In the genomic region with DNA sequence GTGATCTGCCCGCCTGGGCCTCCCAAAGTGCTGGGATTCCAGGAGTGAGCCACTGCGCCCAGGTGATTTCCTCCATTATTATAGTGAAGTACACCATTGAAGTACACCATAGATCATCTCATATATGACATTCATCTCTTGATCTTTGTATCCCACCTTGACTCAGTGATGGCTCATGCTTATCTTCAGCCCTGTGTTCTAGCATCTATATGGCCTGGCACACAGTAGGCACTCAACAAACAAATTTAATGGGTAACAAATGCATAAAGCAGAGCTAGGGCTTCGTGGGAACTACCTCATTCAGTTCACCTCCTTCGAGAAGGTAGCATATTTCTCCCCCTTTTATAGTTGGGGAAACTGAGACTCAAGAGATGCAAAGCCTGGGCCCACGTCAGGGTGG, we compare ENCODE assay signal across 6 cellular contexts. TPM values are rescaled to one million over a fixed set of nuclear protein-coding genes. Genes with fewer than 3 reads are reported as not detected.
DNase-seq lines count a peak whose midpoint lies in the region; ATAC-seq and TF ChIP-seq lines count a peak whose summit lies in the region.

No MANE protein-coding gene starts in this region.

- peak overlapping the region; percentile 53 to 82 (median 64) for H3K4me3 Mint-ChIP-seq in CD4-positive, alpha-beta memory T cell
- H3K4me3 Mint-ChIP-seq in WTC11 = peak overlapping the region; percentile 69

- POLR2A ChIA-PET in CD4-positive, alpha-beta memory T cell (lab: Charles Lee; ENCODE audit: partially characterized antibody) = interaction anchor here (1.0 to 6.9 kb wide), 10 partner anchors 17 to 184 kb away, joined by 3 to 55 read pairs (median 9); a partner anchor contains a TSS
- POLR2A ChIA-PET in WTC11 (lab: Charles Lee) = no interaction called here

- H3K36me3 ChIP-seq in CD4-positive, alpha-beta memory T cell (ENCODE audit: insufficient read depth, low read length) = no peaks in the 10 kb centered on the region
- peaks cover 17% of the 10 kb centered on the region for H3K36me3 ChIP-seq in mesodermal cell (ENCODE audit: control insufficient read depth, insufficient read depth, low read length)

- H3K4me3 ChIP-seq in CD4-positive, alpha-beta memory T cell (ENCODE audit: low read length in 2 of 2) = no peak overlapping the region
- peak overlapping the region; percentile 67 for H3K4me3 ChIP-seq in mesodermal cell (ENCODE audit: extremely low read depth, insufficient read depth, low read length, poor library complexity, severe bottlenecking)

- H3K4me1 ChIP-seq in CD4-positive, alpha-beta memory T cell (ENCODE audit: insufficient read depth, low read length) = peaks cover 38% of the 10 kb centered on the region
- H3K4me1 ChIP-seq in mesodermal cell (ENCODE audit: control insufficient read depth, insufficient read depth, low read length, poor library complexity, severe bottlenecking) = peaks cover 6% of the 10 kb centered on the region

- CTCF ChIA-PET in CD4-positive, alpha-beta memory T cell (lab: Charles Lee; ENCODE audit: partially characterized antibody) = interaction anchor here (1.2 to 10.4 kb wide), 4 partner anchors 21 to 260 kb away, joined by 3 to 143 read pairs (median 61); a partner anchor contains a TSS
- CTCF ChIA-PET in WTC11 (lab: Charles Lee) = interaction anchor here (1.0 to 10.3 kb wide), 11 partner anchors 18 to 375 kb away, joined by 3 to 137 read pairs (median 5); a partner anchor contains a TSS

- H3K36me3 Mint-ChIP-seq in CD4-positive, alpha-beta memory T cell = peaks cover 0 to 6% of the 10 kb centered on the region in 2 donors
- no peaks in the 10 kb centered on the region for H3K36me3 Mint-ChIP-seq in WTC11

- no peak for ATAC-seq in WTC11
- ATAC-seq in GM21526 (IDR thresholded peaks at IDR 0.05; ENCODE audit: low FRiP score, unreplicated experiment) = no peak
- ATAC-seq in GM18519 (IDR thresholded peaks at IDR 0.05; ENCODE audit: low FRiP score, unreplicated experiment) = no peak

- intact Hi-C loops in CD4-positive, alpha-beta memory T cell (cut with micrococcal nuclease) = no loop called here

- H3K27me3 Mint-ChIP-seq in CD4-positive, alpha-beta memory T cell = no peaks in the 10 kb centered on the region
- peaks cover 6% of the 10 kb centered on the region for H3K27me3 Mint-ChIP-seq in WTC11 (ENCODE audit: low read depth)

- no peaks in the 10 kb centered on the region for H3K27me3 ChIP-seq in CD4-positive, alpha-beta memory T cell (ENCODE audit: insufficient read depth, low read length)

- no peak for TF ChIP-seq CTCF in WTC11 (IDR thresholded peaks at IDR 0.05)

- peak overlapping the region; percentile 64 for H3K27ac ChIP-seq in CD4-positive, alpha-beta memory T cell (ENCODE audit: low read depth, low read length)
- no peak overlapping the region for H3K27ac ChIP-seq in mesodermal cell (ENCODE audit: low read depth, low read length, severe bottlenecking)

- peak overlapping the region; percentile 22 to 74 (median 59) for H3K27ac Mint-ChIP-seq in CD4-positive, alpha-beta memory T cell
- H3K27ac Mint-ChIP-seq in WTC11 = no peak overlapping the region

- 81 to 90% methylated on average over 5 of the region's 5 CpGs for WGBS in mesodermal cell (ENCODE audit: insufficient coverage in 2 of 2), 2 experiments

- peaks cover 7 to 55% (median 16%) of the 10 kb centered on the region in 4 donors for H3K4me1 Mint-ChIP-seq in CD4-positive, alpha-beta memory T cell
- peaks cover 18% of the 10 kb centered on the region for H3K4me1 Mint-ChIP-seq in WTC11

- no peaks in the 10 kb centered on the region for H3K9me3 ChIP-seq in CD4-positive, alpha-beta memory T cell (ENCODE audit: control insufficient read depth in 1 of 2, low read length in 2 of 2)
- H3K9me3 ChIP-seq in mesodermal cell (ENCODE audit: control insufficient read depth, low read length) = no peaks in the 10 kb centered on the region

- DNase-seq in CD4-positive, alpha-beta memory T cell = no peak
- DNase-seq in WTC11 (ENCODE audit: low spot score) = no peak
- DNase-seq in putamen (ENCODE audit: low spot score) = no peak

- no peaks in the 10 kb centered on the region for H3K9me3 Mint-ChIP-seq in CD4-positive, alpha-beta memory T cell
- H3K9me3 Mint-ChIP-seq in WTC11 = no peaks in the 10 kb centered on the region

TF ChIP-seq in WTC11, 78 proteins besides CTCF, POLR2A, EP300 and RAD21 (continues in another document):
- TF ChIP-seq GRHL2 (CRISPR knock-in tag; IDR thresholded peaks at IDR 0.05; ENCODE audit: insufficient replicate concordance, severe bottlenecking) (no peak), ZNF219 (CRISPR knock-in tag; IDR thresholded peaks at IDR 0.05; ENCODE audit: borderline replicate concordance) (no peak), TP53 (CRISPR knock-in tag; IDR thresholded peaks at IDR 0.05) (no peak), OVOL2 (CRISPR knock-in tag; IDR thresholded peaks at IDR 0.05; ENCODE audit: borderline replicate concordance) (no peak), NR1H2 (CRISPR knock-in tag; IDR thresholded peaks at IDR 0.05) (no peak), FOXP1 (CRISPR knock-in tag; IDR thresholded peaks at IDR 0.05; ENCODE audit: borderline replicate concordance) (no peak)
- TF ChIP-seq, protein P1, sequence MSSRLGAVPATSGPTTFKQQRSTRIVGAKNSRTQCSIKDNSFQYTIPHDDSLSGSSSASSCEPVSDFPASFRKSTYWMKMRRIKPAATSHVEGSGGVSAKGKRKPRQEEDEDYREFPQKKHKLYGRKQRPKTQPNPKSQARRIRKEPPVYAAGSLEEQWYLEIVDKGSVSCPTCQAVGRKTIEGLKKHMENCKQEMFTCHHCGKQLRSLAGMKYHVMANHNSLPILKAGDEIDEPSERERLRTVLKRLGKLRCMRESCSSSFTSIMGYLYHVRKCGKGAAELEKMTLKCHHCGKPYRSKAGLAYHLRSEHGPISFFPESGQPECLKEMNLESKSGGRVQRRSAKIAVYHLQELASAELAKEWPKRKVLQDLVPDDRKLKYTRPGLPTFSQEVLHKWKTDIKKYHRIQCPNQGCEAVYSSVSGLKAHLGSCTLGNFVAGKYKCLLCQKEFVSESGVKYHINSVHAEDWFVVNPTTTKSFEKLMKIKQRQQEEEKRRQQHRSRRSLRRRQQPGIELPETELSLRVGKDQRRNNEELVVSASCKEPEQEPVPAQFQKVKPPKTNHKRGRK (CRISPR knock-in tag; IDR thresholded peaks at IDR 0.05; ENCODE audit: borderline replicate concordance) = no peak
- TF ChIP-seq, protein P2, sequence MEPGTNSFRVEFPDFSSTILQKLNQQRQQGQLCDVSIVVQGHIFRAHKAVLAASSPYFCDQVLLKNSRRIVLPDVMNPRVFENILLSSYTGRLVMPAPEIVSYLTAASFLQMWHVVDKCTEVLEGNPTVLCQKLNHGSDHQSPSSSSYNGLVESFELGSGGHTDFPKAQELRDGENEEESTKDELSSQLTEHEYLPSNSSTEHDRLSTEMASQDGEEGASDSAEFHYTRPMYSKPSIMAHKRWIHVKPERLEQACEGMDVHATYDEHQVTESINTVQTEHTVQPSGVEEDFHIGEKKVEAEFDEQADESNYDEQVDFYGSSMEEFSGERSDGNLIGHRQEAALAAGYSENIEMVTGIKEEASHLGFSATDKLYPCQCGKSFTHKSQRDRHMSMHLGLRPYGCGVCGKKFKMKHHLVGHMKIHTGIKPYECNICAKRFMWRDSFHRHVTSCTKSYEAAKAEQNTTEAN (CRISPR knock-in tag; IDR thresholded peaks at IDR 0.05) = no peak
- TF ChIP-seq, protein P3, sequence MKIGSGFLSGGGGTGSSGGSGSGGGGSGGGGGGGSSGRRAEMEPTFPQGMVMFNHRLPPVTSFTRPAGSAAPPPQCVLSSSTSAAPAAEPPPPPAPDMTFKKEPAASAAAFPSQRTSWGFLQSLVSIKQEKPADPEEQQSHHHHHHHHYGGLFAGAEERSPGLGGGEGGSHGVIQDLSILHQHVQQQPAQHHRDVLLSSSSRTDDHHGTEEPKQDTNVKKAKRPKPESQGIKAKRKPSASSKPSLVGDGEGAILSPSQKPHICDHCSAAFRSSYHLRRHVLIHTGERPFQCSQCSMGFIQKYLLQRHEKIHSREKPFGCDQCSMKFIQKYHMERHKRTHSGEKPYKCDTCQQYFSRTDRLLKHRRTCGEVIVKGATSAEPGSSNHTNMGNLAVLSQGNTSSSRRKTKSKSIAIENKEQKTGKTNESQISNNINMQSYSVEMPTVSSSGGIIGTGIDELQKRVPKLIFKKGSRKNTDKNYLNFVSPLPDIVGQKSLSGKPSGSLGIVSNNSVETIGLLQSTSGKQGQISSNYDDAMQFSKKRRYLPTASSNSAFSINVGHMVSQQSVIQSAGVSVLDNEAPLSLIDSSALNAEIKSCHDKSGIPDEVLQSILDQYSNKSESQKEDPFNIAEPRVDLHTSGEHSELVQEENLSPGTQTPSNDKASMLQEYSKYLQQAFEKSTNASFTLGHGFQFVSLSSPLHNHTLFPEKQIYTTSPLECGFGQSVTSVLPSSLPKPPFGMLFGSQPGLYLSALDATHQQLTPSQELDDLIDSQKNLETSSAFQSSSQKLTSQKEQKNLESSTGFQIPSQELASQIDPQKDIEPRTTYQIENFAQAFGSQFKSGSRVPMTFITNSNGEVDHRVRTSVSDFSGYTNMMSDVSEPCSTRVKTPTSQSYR (CRISPR knock-in tag; IDR thresholded peaks at IDR 0.05) = no peak

RNA-seq across cellular contexts. Expression of a gene that starts 1.0 kb away (rescaled TPM):
- total RNA-seq in CD4-positive, alpha-beta memory T cell = 1 to 10 TPM; 6.7 to 7.7 TPM
- polyA plus RNA-seq in CD4-positive, alpha-beta memory T cell = 1 to 10 TPM; 1.1 to 2.4 TPM
- total RNA-seq in WTC11 (2021) = 10.3 to 11.9 TPM (median 11.7 TPM) in 3 replicates
- polyA plus RNA-seq in mesodermal cell (2013, experiment 1 of 2) = 19.1 TPM
- 14.0 TPM for polyA plus RNA-seq in mesodermal cell (2013, experiment 2 of 2)

RNA-seq across cellular contexts. Expression of a gene that starts 1.0 kb away (rescaled TPM):
- total RNA-seq in CD4-positive, alpha-beta memory T cell = 1 to 10 TPM; 2.9 to 3.6 TPM
- 1 to 10 TPM; 4.1 TPM for polyA plus RNA-seq in CD4-positive, alpha-beta memory T cell
- total RNA-seq in WTC11 (2021) = 4.1 to 5.4 TPM (median 4.9 TPM) in 3 replicates
- polyA plus RNA-seq in mesodermal cell (2013, experiment 1 of 2) = 4.5 TPM
- polyA plus RNA-seq in mesodermal cell (2013, experiment 2 of 2) = 3.6 TPM

RNA-seq across cellular contexts. Expression of a gene that starts 4.8 kb away (rescaled TPM):
- 1 to 10 TPM; 7.4 to 8.8 TPM for total RNA-seq in CD4-positive, alpha-beta memory T cell
- 10 to 100 TPM; 17.8 to 26.5 TPM for polyA plus RNA-seq in CD4-positive, alpha-beta memory T cell
- total RNA-seq in WTC11 (2021) = 17.1 to 18.5 TPM (median 17.4 TPM) in 3 replicates
- polyA plus RNA-seq in mesodermal cell (2013, experiment 1 of 2) = 0.96 TPM
- 0.30 TPM for polyA plus RNA-seq in mesodermal cell (2013, experiment 2 of 2)

RNA-seq across cellular contexts. Expression of a gene that starts 5.5 kb away (rescaled TPM):
- total RNA-seq in CD4-positive, alpha-beta memory T cell = 10 to 100 TPM; 49.6 to 50.6 TPM
- 10 to 100 TPM; 33.3 to 48.5 TPM for polyA plus RNA-seq in CD4-positive, alpha-beta memory T cell
- total RNA-seq in WTC11 (2021) = 38.1 to 41.3 TPM (median 40.7 TPM) in 3 replicates
- 27.2 TPM for polyA plus RNA-seq in mesodermal cell (2013, experiment 1 of 2)
- 24.9 TPM for polyA plus RNA-seq in mesodermal cell (2013, experiment 2 of 2)

RNA-seq across cellular contexts. Expression of a gene that starts 20.7 kb away (rescaled TPM):
- 100 to 1,000 TPM; 194 to 195 TPM for total RNA-seq in CD4-positive, alpha-beta memory T cell
- polyA plus RNA-seq in CD4-positive, alpha-beta memory T cell = 10 to 100 TPM in 1 of 2 donors, 1 to 10 TPM in 1; 7.5 to 36.3 TPM
- total RNA-seq in WTC11 (2021) = 33.3 to 42.3 TPM (median 38.3 TPM) in 3 replicates
- 3.9 TPM for polyA plus RNA-seq in mesodermal cell (2013, experiment 1 of 2)
- 4.7 TPM for polyA plus RNA-seq in mesodermal cell (2013, experiment 2 of 2)
